ENCODE assay signal across 15 cellular contexts in genomic region chr20:63828951-63829350, GRCh38. TPM values are rescaled to one million over a fixed set of nuclear protein-coding genes. Genes with fewer than 3 reads are reported as not detected.
DNase-seq lines count a peak whose midpoint lies in the region; ATAC-seq and TF ChIP-seq lines count a peak whose summit lies in the region.
"Had no signal": no experiment of that assay in that cellular context is flagged by ENCODE, and none has a peak within 500 bp of the region (broad histone marks: within the 10 kb centered on the region; RNA-seq: fewer than 3 reads in every experiment).

No MANE protein-coding gene starts in this region.

- peaks cover 5% of the 10 kb centered on the region in 2 donors for H3K36me3 Mint-ChIP-seq in activated T-cell treated with anti-CD3 and anti-CD28 coated beads, Interleukin-2, amount 50 U/mL, for 72 hours (ENCODE audit: insufficient read depth in 2 of 2)

- peak overlapping the region; percentile 49 for H3K4me3 ChIP-seq in astrocyte of the spinal cord (ENCODE audit: low read depth, low read length)
- peak overlapping the region; percentile 60 for H3K4me3 ChIP-seq in lower lobe of right lung
- peak overlapping the region; percentile 70 for H3K4me3 ChIP-seq in suprapubic skin
- no peak overlapping the region for H3K4me3 ChIP-seq in mucosa of descending colon

- H3K9me3 ChIP-seq in lower lobe of right lung, result no peaks in the 10 kb centered on the region
- H3K9me3 ChIP-seq in suprapubic skin, result no peaks in the 10 kb centered on the region
- no peaks in the 10 kb centered on the region for H3K9me3 ChIP-seq in mucosa of descending colon
- H3K9me3 ChIP-seq: SK-N-SH, transverse colon had no signal

- peaks cover 30% of the 10 kb centered on the region for H3K4me1 Mint-ChIP-seq in activated T-cell treated with anti-CD3 and anti-CD28 coated beads, Interleukin-2, amount 50 U/mL, for 72 hours (ENCODE audit: low read depth)

- H3K27ac ChIP-seq in lower lobe of right lung (no peak overlapping the region), suprapubic skin (no peak overlapping the region)
- H3K27ac ChIP-seq: WERI-Rb-1 had no signal

- DNase-seq in activated T-cell treated with anti-CD3 and anti-CD28 coated beads, Interleukin-2, amount 50 U/mL, for 72 hours, result no peak
- DNase-seq in activated T-cell treated with anti-CD3 and anti-CD28 coated beads for 4 hours (no peak), astrocyte of the spinal cord (ENCODE audit: low read depth, low spot score) (no peak), lower lobe of right lung (no peak), suprapubic skin (ENCODE audit: low spot score in 2 of 2) (no peak), mucosa of descending colon (no peak), NCI-H1436 (lab: John Stamatoyannopoulos, UW) (no peak)
- DNase-seq: activated T-cell treated with anti-CD3 and anti-CD28 coated beads, Interleukin-2, amount 50 U/mL, for 48 hours; anterior cingulate cortex; hippocampal formation; SK-N-SH; transverse colon; WERI-Rb-1 had no signal

- no peak for TF ChIP-seq POLR2A in suprapubic skin (IDR thresholded peaks at IDR 0.05)

- peaks cover 35% of the 10 kb centered on the region for H3K4me1 ChIP-seq in lower lobe of right lung
- H3K4me1 ChIP-seq in suprapubic skin, result peaks cover 31% of the 10 kb centered on the region
- H3K4me1 ChIP-seq in mucosa of descending colon (ENCODE audit: low read depth), result peaks cover 17% of the 10 kb centered on the region

- H3K27me3 Mint-ChIP-seq in activated T-cell treated with anti-CD3 and anti-CD28 coated beads, Interleukin-2, amount 50 U/mL, for 72 hours (ENCODE audit: low read depth), result peaks cover 50% of the 10 kb centered on the region

- in situ Hi-C loops in astrocyte of the spinal cord (cut with HindIII; ENCODE audit: low sequenced_read_pairs), result no loop called here

- intact Hi-C loops in lower lobe of right lung (cut with DNase I), result no loop called here
- intact Hi-C loops in mucosa of descending colon (cut with DNase I, micrococcal nuclease), result no loop called here

- peaks cover 4% of the 10 kb centered on the region for H3K27me3 ChIP-seq in lower lobe of right lung (ENCODE audit: low read depth)
- H3K27me3 ChIP-seq in suprapubic skin, result no peaks in the 10 kb centered on the region

- H3K36me3 ChIP-seq in lower lobe of right lung (no peaks in the 10 kb centered on the region), suprapubic skin (no peaks in the 10 kb centered on the region), mucosa of descending colon (ENCODE audit: low read depth) (no peaks in the 10 kb centered on the region)
- H3K36me3 ChIP-seq: transverse colon, WERI-Rb-1 had no signal

- ATAC-seq in activated T-cell treated with anti-CD3 and anti-CD28 coated beads, Interleukin-2, amount 50 U/mL, for 72 hours (replicated peaks in 1 of 2), result no peak
- ATAC-seq in lower lobe of right lung, result no peak
- ATAC-seq in GM21786 (IDR thresholded peaks at IDR 0.05; ENCODE audit: unreplicated experiment), result no peak
- no peak for ATAC-seq in mucosa of descending colon

- H3K4me3 Mint-ChIP-seq in activated T-cell treated with anti-CD3 and anti-CD28 coated beads, Interleukin-2, amount 50 U/mL, for 72 hours, result peak overlapping the region; percentile 20 to 93

- no peak for TF ChIP-seq EP300 in suprapubic skin (IDR thresholded peaks at IDR 0.05)

- H3K27ac Mint-ChIP-seq in activated T-cell treated with anti-CD3 and anti-CD28 coated beads, Interleukin-2, amount 50 U/mL, for 72 hours, result no peak overlapping the region

- H3K9me3 Mint-ChIP-seq in activated T-cell treated with anti-CD3 and anti-CD28 coated beads, Interleukin-2, amount 50 U/mL, for 72 hours, result no peaks in the 10 kb centered on the region

- WGBS in suprapubic skin, result 79% methylated on average over 10 of the region's 10 CpGs

- no peak for TF ChIP-seq CTCF in astrocyte of the spinal cord (IDR thresholded peaks at IDR 0.05; ENCODE audit: low read depth, low read length)
- no peak for TF ChIP-seq CTCF in lower lobe of right lung (IDR thresholded peaks at IDR 0.05)
- no peak for TF ChIP-seq CTCF in suprapubic skin (IDR thresholded peaks at IDR 0.05)
- no peak for TF ChIP-seq CTCF in mucosa of descending colon (IDR thresholded peaks at IDR 0.05)

RNA-seq across cellular contexts. Expression of gene ZBTB46, which starts 2.1 kb away (rescaled TPM):
- 1 to 10 TPM; 2.7 to 8.2 TPM for total RNA-seq in activated T-cell treated with anti-CD3 and anti-CD28 coated beads, Interleukin-2, amount 50 U/mL, for 72 hours
- total RNA-seq in lower lobe of right lung, result 9.9 TPM
- total RNA-seq in suprapubic skin, result 1 to 10 TPM; 3.4 to 5.1 (median 4.4) TPM
- 1 to 10 TPM; 3.1 to 5.7 (median 3.3) TPM for total RNA-seq in mucosa of descending colon

RNA-seq across cellular contexts. Expression of gene ABHD16B, which starts 32.3 kb away (rescaled TPM):
- total RNA-seq in activated T-cell treated with anti-CD3 and anti-CD28 coated beads, Interleukin-2, amount 50 U/mL, for 72 hours, result under 1 TPM in 1 of 2 donors, not detected in 1; 0.22 TPM
- total RNA-seq in lower lobe of right lung, result not detected
- not detected for total RNA-seq in suprapubic skin
- total RNA-seq in mucosa of descending colon, result not detected
- total RNA-seq: mononuclear cell, transverse colon had no signal

RNA-seq across cellular contexts. Expression of gene TPD52L2, which starts 36.1 kb away (rescaled TPM):
- 10 to 100 TPM; 71.5 to 76.8 TPM for total RNA-seq in activated T-cell treated with anti-CD3 and anti-CD28 coated beads, Interleukin-2, amount 50 U/mL, for 72 hours
- total RNA-seq in lower lobe of right lung (76.9 TPM), suprapubic skin (10 to 100 TPM; 66.5 to 87.4 (median 74.1) TPM), mucosa of descending colon (10 to 100 TPM; 48.7 to 71.7 (median 55.7) TPM)
